In genomic region chr11:98056945-98057344, GRCh38 we compare ENCODE assay signal across 17 cellular contexts.
DNase-seq lines count a peak whose midpoint lies in the region; ATAC-seq, FAIRE-seq and TF ChIP-seq lines count a peak whose summit lies in the region.
"Had no signal": no experiment of that assay in that cellular context is flagged by ENCODE, and none has a peak within 500 bp of the region (broad histone marks: within the 10 kb centered on the region; RNA-seq: fewer than 3 reads in every experiment).

No MANE protein-coding gene starts in this region.

- peak; percentile 29 for FAIRE-seq in D721Med (lab: Jason Lieb, UNC)
- peak; percentile 26 for FAIRE-seq in K562 (lab: Jason Lieb, UNC)
- FAIRE-seq: A549 had no signal

- H3K4me2 ChIP-seq in K562 (ENCODE audit: insufficient read depth, low read length) (peak overlapping the region; percentile 24; the same call in 1 of the 2 replicates), mesendoderm (ENCODE audit: low read length) (no peak overlapping the region), neuronal stem cell (ENCODE audit: insufficient read depth, low read length, poor library complexity, severe bottlenecking) (no peak overlapping the region)
- H3K4me2 ChIP-seq: A549 had no signal

- TF ChIP-seq POLR2A in K562 (conservative IDR thresholded peaks at IDR 0.05) = no peak

- ATAC-seq in K562 (peak; percentile 83), GM21360 (IDR thresholded peaks at IDR 0.05; ENCODE audit: unreplicated experiment) (no peak)
- ATAC-seq: A549; CD8-positive, alpha-beta T cell; HCT116 had no signal

- POLR2A ChIA-PET in K562 (lab: Yijun Ruan, JAX) = interaction anchor here (0.6 kb wide), 2 partner anchors 39 to 297 kb away, joined by 3 to 5 read pairs; no protein-coding TSS in a partner anchor

- no peak for TF ChIP-seq EP300 in K562 (IDR thresholded peaks at IDR 0.05; ENCODE audit: low read length)

- DNase-seq in D721Med (ENCODE audit: insufficient read length, low spot score) (no peak), NCI-H526 treated with DMSO at 0.1 percent for 48 hours (lab: John Stamatoyannopoulos, UW) (peak; percentile 43), K562 (ENCODE audit: extremely low read depth in 1 of 4, low spot score in 3 of 4) (peak in 2 of 4 experiments; percentile 13 to 37), mesendoderm (peak; percentile 54), head of caudate nucleus (no peak), neuronal stem cell (ENCODE audit: low spot score) (no peak)
- DNase-seq: AML-193; Calu3; CD8-positive, alpha-beta T cell; DMS 273 treated with DMSO at 0.1 percent for 48 hours; GDM1; GOT3; H7; HFFc6 had no signal

- H3K9ac ChIP-seq in K562 (ENCODE audit: insufficient read depth in 1 of 2, low read depth in 2 of 2, low read length in 2 of 2) (no peak overlapping the region; a peak in 1 of 4 replicates), mesendoderm (ENCODE audit: low read length) (no peak overlapping the region), neuronal stem cell (ENCODE audit: low read depth, low read length, poor library complexity) (no peak overlapping the region)

- H3K4me3 ChIP-seq in K562 (no peak overlapping the region), mesendoderm (ENCODE audit: low read length) (no peak overlapping the region), neuronal stem cell (ENCODE audit: low read length in 2 of 2) (no peak overlapping the region)
- H3K4me3 ChIP-seq: A549 had no signal

- no peak overlapping the region for H3K4ac ChIP-seq in mesendoderm (ENCODE audit: low read depth, low read length)
- H3K4ac ChIP-seq in neuronal stem cell (ENCODE audit: low read length) = no peak overlapping the region

- H3K36me3 ChIP-seq in K562 (ENCODE audit: control insufficient read depth, insufficient read depth, low read length) = no peaks in the 10 kb centered on the region
- H3K36me3 ChIP-seq in mesendoderm (ENCODE audit: control insufficient read depth, insufficient read depth, low read length) = no peaks in the 10 kb centered on the region
- no peaks in the 10 kb centered on the region for H3K36me3 ChIP-seq in neuronal stem cell (replicated peaks in 1 of 2; ENCODE audit: control insufficient read depth in 2 of 2, insufficient read depth in 2 of 2, low read length in 2 of 2)

- H3K18ac ChIP-seq in mesendoderm (ENCODE audit: low read length) (no peak overlapping the region), neuronal stem cell (ENCODE audit: low read length) (no peak overlapping the region)

- H3K4me1 ChIP-seq in K562 (replicated peaks in 1 of 2; ENCODE audit: control insufficient read depth in 2 of 2, insufficient read depth in 2 of 2, low read length in 2 of 2) = peaks cover 0 to 7% of the 10 kb centered on the region in 2 experiments; a peak in 2 of 5 replicates
- H3K4me1 ChIP-seq in mesendoderm (ENCODE audit: control insufficient read depth, low read depth, low read length) = peaks cover 2% of the 10 kb centered on the region
- no peaks in the 10 kb centered on the region for H3K4me1 ChIP-seq in neuronal stem cell (ENCODE audit: control insufficient read depth in 2 of 2, insufficient read depth in 1 of 2, low read depth in 1 of 2, low read length in 2 of 2)
- H3K4me1 ChIP-seq: A549 had no signal

- no peaks in the 10 kb centered on the region for H3K27me3 ChIP-seq in K562 (ENCODE audit: control insufficient read depth in 2 of 2, insufficient read depth in 2 of 2, low read length in 2 of 2)
- H3K27me3 ChIP-seq in mesendoderm (ENCODE audit: insufficient read depth, low read length, poor library complexity) = no peaks in the 10 kb centered on the region
- no peaks in the 10 kb centered on the region for H3K27me3 ChIP-seq in neuronal stem cell (ENCODE audit: control insufficient read depth in 3 of 3, insufficient read depth in 3 of 3, low read depth in 1 of 3, low read length in 3 of 3)

- WGBS in K562 (ENCODE audit: insufficient coverage, low coverage, missing lambda C conversion rate) = 11% methylated on average over 1 of the region's 1 CpG
- WGBS in mesendoderm (ENCODE audit: extremely low coverage, insufficient coverage, low lambda C conversion rate) = no CpG with 5 or more reads among the region's 1 CpG
- no CpG with 5 or more reads among the region's 1 CpG for whole genome bisulfite sequencing in neuronal stem cell (ENCODE audit: extremely low coverage in 2 of 2, insufficient read length in 2 of 2, insufficient replicate concordance in 1 of 2), 2 donors

- intact Hi-C loops in K562 (cut with micrococcal nuclease) (no loop called here), head of caudate nucleus (cut with DNase I) (no loop called here)

- H2AFZ ChIP-seq in K562 (ENCODE audit: low read depth, low read length) (peak overlapping the region; percentile 73), neuronal stem cell (ENCODE audit: low read length) (no peak overlapping the region)

- no peak overlapping the region for H4K8ac ChIP-seq in mesendoderm (ENCODE audit: low read depth, low read length)
- no peak overlapping the region for H4K8ac ChIP-seq in neuronal stem cell (ENCODE audit: low read depth, low read length)

- no peak overlapping the region for H4K5ac ChIP-seq in mesendoderm (ENCODE audit: low read length)

- H3K14ac ChIP-seq in neuronal stem cell (ENCODE audit: low read length) = no peak overlapping the region

- H3K27ac ChIP-seq in K562 (ENCODE audit: extremely low read depth, low read depth, low read length) (0 out of 3 replicates have a peak overlapping the region, but pooled peaks have one; percentile 0), mesendoderm (ENCODE audit: low read depth, low read length) (peak overlapping the region; percentile 44), neuronal stem cell (replicated peaks; ENCODE audit: low read length) (no peak overlapping the region)
- H3K27ac ChIP-seq: A549 had no signal

- H4K20me1 ChIP-seq in K562 (replicated peaks; ENCODE audit: control insufficient read depth, insufficient read depth, low read length) = no peaks in the 10 kb centered on the region

- no peak overlapping the region for H3K23ac ChIP-seq in mesendoderm (ENCODE audit: low read length)
- H3K23ac ChIP-seq in neuronal stem cell (ENCODE audit: low read depth, low read length, poor library complexity) = no peak overlapping the region

- no peak overlapping the region for H2AK5ac ChIP-seq in mesendoderm (ENCODE audit: low read length)
- no peak overlapping the region for H2AK5ac ChIP-seq in neuronal stem cell (ENCODE audit: low read depth, low read length)

- no peak overlapping the region for H2BK15ac ChIP-seq in mesendoderm (replicated peaks; ENCODE audit: low read depth)
- no peak overlapping the region for H2BK15ac ChIP-seq in neuronal stem cell (ENCODE audit: low read length)

- in situ Hi-C loops in K562 (cut with MboI) = no loop called here

- CTCF ChIA-PET in K562 (lab: Yijun Ruan, JAX; ENCODE audit: low intra/inter-chr PET ratio) = no interaction called here

- H2BK120ac ChIP-seq in mesendoderm (ENCODE audit: low read depth, low read length) = no peak overlapping the region
- no peak overlapping the region for H2BK120ac ChIP-seq in neuronal stem cell (ENCODE audit: low read depth, low read length)

- H3K79me2 ChIP-seq in K562 (ENCODE audit: control insufficient read depth, insufficient read depth, low read length) (no peaks in the 10 kb centered on the region), mesendoderm (ENCODE audit: control insufficient read depth, insufficient read depth, low read length) (no peaks in the 10 kb centered on the region)

- TF ChIP-seq CTCF in D721Med (IDR thresholded peaks at IDR 0.05; ENCODE audit: insufficient read depth, missing control alignments) (no peak), K562 (IDR thresholded peaks at IDR 0.05 in 2 of 3, conservative IDR thresholded peaks at IDR 0.05 in 1 of 3; ENCODE audit: insufficient read depth in 2 of 3, low read depth in 1 of 3, low read length in 3 of 3) (no peak)

- BruUV-seq in K562 (replicated peaks; lab: Mats Ljungman, UMichigan) = no TSS peak

- no peaks in the 10 kb centered on the region for H3K9me1 ChIP-seq in K562 (ENCODE audit: control insufficient read depth, insufficient read depth, low read length)

- peak overlapping the region; percentile 30 for H3K56ac ChIP-seq in mesendoderm (ENCODE audit: low read length)

- no peak overlapping the region for H4K91ac ChIP-seq in neuronal stem cell (ENCODE audit: low read depth, low read length, poor library complexity)

- H2BK5ac ChIP-seq in mesendoderm (ENCODE audit: low read length) (no peak overlapping the region), neuronal stem cell (ENCODE audit: low read length) (no peak overlapping the region)

- H2BK12ac ChIP-seq in neuronal stem cell (ENCODE audit: low read length) = no peak overlapping the region

- TF ChIP-seq RAD21 in K562 (CRISPR knock-in tag; conservative IDR thresholded peaks at IDR 0.05 in 1 of 2, IDR thresholded peaks at IDR 0.05 in 1 of 2) = no peak

- H3K79me1 ChIP-seq in mesendoderm (ENCODE audit: low read length) (no peaks in the 10 kb centered on the region), neuronal stem cell (ENCODE audit: low read depth, low read length) (no peaks in the 10 kb centered on the region)

- H3K9me3 ChIP-seq in K562 (replicated peaks; ENCODE audit: control insufficient read depth, insufficient read depth, low read depth, low read length) = no peaks in the 10 kb centered on the region; the same call in 1 of the 2 replicates
- H3K9me3 ChIP-seq in neuronal stem cell (replicated peaks in 1 of 2; ENCODE audit: control insufficient read depth in 2 of 2, insufficient read depth in 1 of 2, low read depth in 1 of 2, low read length in 2 of 2) = no peaks in the 10 kb centered on the region
- H3K9me3 ChIP-seq: A549 had no signal

TF ChIP-seq in K562, 482 proteins besides CTCF, POLR2A, EP300 and RAD21:
- TF ChIP-seq ARID1B (IDR thresholded peaks at IDR 0.05) = 0 out of 2 replicates have a peak, but pooled peaks have one; percentile 8
- peak; percentile 71; the same call in 1 of the 2 replicates for TF ChIP-seq SOX6 (IDR thresholded peaks at IDR 0.05)
- TF ChIP-seq, protein P1, sequence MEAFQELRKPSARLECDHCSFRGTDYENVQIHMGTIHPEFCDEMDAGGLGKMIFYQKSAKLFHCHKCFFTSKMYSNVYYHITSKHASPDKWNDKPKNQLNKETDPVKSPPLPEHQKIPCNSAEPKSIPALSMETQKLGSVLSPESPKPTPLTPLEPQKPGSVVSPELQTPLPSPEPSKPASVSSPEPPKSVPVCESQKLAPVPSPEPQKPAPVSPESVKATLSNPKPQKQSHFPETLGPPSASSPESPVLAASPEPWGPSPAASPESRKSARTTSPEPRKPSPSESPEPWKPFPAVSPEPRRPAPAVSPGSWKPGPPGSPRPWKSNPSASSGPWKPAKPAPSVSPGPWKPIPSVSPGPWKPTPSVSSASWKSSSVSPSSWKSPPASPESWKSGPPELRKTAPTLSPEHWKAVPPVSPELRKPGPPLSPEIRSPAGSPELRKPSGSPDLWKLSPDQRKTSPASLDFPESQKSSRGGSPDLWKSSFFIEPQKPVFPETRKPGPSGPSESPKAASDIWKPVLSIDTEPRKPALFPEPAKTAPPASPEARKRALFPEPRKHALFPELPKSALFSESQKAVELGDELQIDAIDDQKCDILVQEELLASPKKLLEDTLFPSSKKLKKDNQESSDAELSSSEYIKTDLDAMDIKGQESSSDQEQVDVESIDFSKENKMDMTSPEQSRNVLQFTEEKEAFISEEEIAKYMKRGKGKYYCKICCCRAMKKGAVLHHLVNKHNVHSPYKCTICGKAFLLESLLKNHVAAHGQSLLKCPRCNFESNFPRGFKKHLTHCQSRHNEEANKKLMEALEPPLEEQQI (IDR thresholded peaks at IDR 0.05) = 0 out of 2 replicates have a peak, but pooled peaks have one; percentile 36
- TF ChIP-seq ZNF766 (CRISPR knock-in tag; conservative IDR thresholded peaks at IDR 0.05) = no peak
TF ChIP-seq in K562: peak in this region for 3.

Comparison
In these comparisons a context has a peak if more than half of its experiments do, and no peak if none do; other contexts are left out.
1. DNase-seq: peak in NCI-H526 treated with DMSO at 0.1 percent for 48 hours (single experiment) and mesendoderm (single experiment); none in D721Med (single experiment), head of caudate nucleus (0 of 42) and neuronal stem cell (single experiment).